Comparison of ENCODE assay signal across 23 cellular contexts in the genomic region with DNA sequence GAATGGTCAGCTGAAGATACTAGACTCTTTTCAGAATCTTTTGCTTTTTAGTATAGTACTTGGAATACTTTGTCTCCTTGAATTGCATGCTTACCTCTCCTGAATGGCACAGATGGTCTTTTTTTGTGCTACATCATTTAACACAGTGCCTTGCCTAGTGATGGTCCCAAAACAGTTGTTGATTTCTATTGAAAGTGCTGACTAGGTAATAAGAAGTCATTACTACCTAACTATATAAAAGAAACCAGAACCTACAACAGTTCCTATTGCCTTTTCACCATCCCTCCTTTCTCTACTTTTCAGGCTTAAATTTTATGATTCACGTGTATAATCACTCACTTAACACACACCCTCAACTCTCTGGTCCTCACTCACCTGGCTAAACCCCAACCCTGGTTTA.
"Had no signal": no experiment of that assay in that cellular context is flagged by ENCODE, and none has a peak within 500 bp of the region (broad histone marks: within the 10 kb centered on the region; RNA-seq: fewer than 3 reads in every experiment).

No MANE protein-coding gene starts in this region.

- H3K79me2 ChIP-seq: hepatocyte had no signal

- H3K36me3 Mint-ChIP-seq: mesothelial cell of epicardium; naive B cell; naive thymus-derived CD8-positive, alpha-beta T cell had no signal

- H3K4me3 Mint-ChIP-seq: mesothelial cell of epicardium; naive B cell; naive thymus-derived CD8-positive, alpha-beta T cell had no signal

- H3K27ac ChIP-seq: coronary artery, dorsolateral prefrontal cortex, esophagus muscularis mucosa, foreskin keratinocyte, gastroesophageal sphincter, heart left ventricle, hepatocyte, left lung, lower lobe of right lung had no signal

- ATAC-seq: gastroesophageal sphincter; heart left ventricle; left cardiac atrium; left lung; left ventricle myocardium superior; lower lobe of right lung; mucosa of descending colon; naive thymus-derived CD8-positive, alpha-beta T cell had no signal

- H3K4me3 ChIP-seq: coronary artery, dorsolateral prefrontal cortex, esophagus muscularis mucosa, gastroesophageal sphincter, heart left ventricle, hepatocyte, left lung, lower lobe of right lung, mucosa of descending colon had no signal

- H3K4me1 ChIP-seq: esophagus muscularis mucosa, foreskin keratinocyte, gastroesophageal sphincter, heart left ventricle, left lung, lower lobe of right lung had no signal

- DNase-seq: dorsolateral prefrontal cortex; effector CD4-positive, alpha-beta T cell; effector memory CD4-positive, alpha-beta T cell; heart left ventricle; hypothalamus; left cardiac atrium; left lung; left ventricle myocardium superior; lower lobe of right lung; mesenchymal stem cell; mucosa of descending colon; naive B cell; naive thymus-derived CD8-positive, alpha-beta T cell had no signal

- FAIRE-seq: colon, frontal cortex, islet of Langerhans, keratinocyte had no signal

- H3K9me3 Mint-ChIP-seq: mesothelial cell of epicardium; naive thymus-derived CD8-positive, alpha-beta T cell had no signal

- H2AFZ ChIP-seq: hepatocyte had no signal

- H3K4me2 ChIP-seq: hepatocyte had no signal

- H3K36me3 ChIP-seq: esophagus muscularis mucosa, gastroesophageal sphincter, heart left ventricle, left lung, lower lobe of right lung had no signal

- H3K9me3 ChIP-seq: esophagus muscularis mucosa, gastroesophageal sphincter, heart left ventricle, left lung, lower lobe of right lung, mucosa of descending colon had no signal

- H3K27ac Mint-ChIP-seq: mesothelial cell of epicardium; naive B cell; naive thymus-derived CD8-positive, alpha-beta T cell had no signal

- H3K4me1 Mint-ChIP-seq: mesothelial cell of epicardium had no signal

- H3K27me3 ChIP-seq: dorsolateral prefrontal cortex, foreskin keratinocyte, gastroesophageal sphincter, left lung had no signal
